8 cellular contexts compared by ENCODE assay signal in genomic region chr17:39979865-39980401, GRCh38. TPM values are rescaled to one million over a fixed set of nuclear protein-coding genes. Genes with fewer than 3 reads are reported as not detected.
A peak's percentile ranks its signal among the peaks of the same experiment; 100 is the strongest.
DNase-seq lines count a peak whose midpoint lies in the region; ATAC-seq and TF ChIP-seq lines count a peak whose summit lies in the region.

No MANE protein-coding gene starts in this region.

- no peak for TF ChIP-seq POLR2A in body of pancreas (IDR thresholded peaks at IDR 0.05)

- peaks cover 26% of the 10 kb centered on the region for H3K36me3 Mint-ChIP-seq in stimulated activated naive CD8-positive, alpha-beta T cell treated with anti-CD3 and anti-CD28 coated beads, Interleukin-15, Interleukin-2, amounts not matched to agents 100 ng/mL and 50 ng/mL, for 24 hours (ENCODE audit: low read depth)

- DNase-seq in AG10803 (ENCODE audit: low read depth): no peak
- DNase-seq in NOMO-1 (lab: John Stamatoyannopoulos, UW; ENCODE audit: unreplicated experiment in 2 of 2): peak; percentile 29 to 69
- peak in 3 of 4 donors; percentile 15 to 33 (median 26) for DNase-seq in body of pancreas
- DNase-seq in inferior parietal cortex (ENCODE audit: extremely low spot score): peak; percentile 20
- DNase-seq in putamen (ENCODE audit: low spot score): no peak

- no peaks in the 10 kb centered on the region for H3K27me3 ChIP-seq in body of pancreas

- peak overlapping the region; percentile 89 for H3K27ac Mint-ChIP-seq in stimulated activated naive CD8-positive, alpha-beta T cell treated with anti-CD3 and anti-CD28 coated beads, Interleukin-15, Interleukin-2, amounts not matched to agents 100 ng/mL and 50 ng/mL, for 24 hours

- 1% methylated on average over 12 of the region's 12 CpGs for WGBS in body of pancreas, 2 donors

- H3K4me3 ChIP-seq in AG10803 (ENCODE audit: low read length) (peak overlapping the region; percentile 76), body of pancreas (peak overlapping the region; percentile 6)

- H3K36me3 ChIP-seq in body of pancreas (replicated peaks in 1 of 2; ENCODE audit: insufficient read depth in 1 of 2, low read depth in 2 of 2): peaks cover 5 to 7% of the 10 kb centered on the region in 2 donors

- ATAC-seq in GM18498 (IDR thresholded peaks at IDR 0.05; ENCODE audit: unreplicated experiment) (peak; percentile 26), HG03064 (IDR thresholded peaks at IDR 0.05; ENCODE audit: low read depth, unreplicated experiment) (peak; percentile 19), body of pancreas (peak; percentile 22)

- H3K9me3 Mint-ChIP-seq in stimulated activated naive CD8-positive, alpha-beta T cell treated with anti-CD3 and anti-CD28 coated beads, Interleukin-15, Interleukin-2, amounts not matched to agents 100 ng/mL and 50 ng/mL, for 24 hours: no peaks in the 10 kb centered on the region

- peak overlapping the region; percentile 94 for H3K4me3 Mint-ChIP-seq in stimulated activated naive CD8-positive, alpha-beta T cell treated with anti-CD3 and anti-CD28 coated beads, Interleukin-15, Interleukin-2, amounts not matched to agents 100 ng/mL and 50 ng/mL, for 24 hours

- H3K27me3 Mint-ChIP-seq in stimulated activated naive CD8-positive, alpha-beta T cell treated with anti-CD3 and anti-CD28 coated beads, Interleukin-15, Interleukin-2, amounts not matched to agents 100 ng/mL and 50 ng/mL, for 24 hours: peaks cover 9% of the 10 kb centered on the region

- no peaks in the 10 kb centered on the region for H3K9me3 ChIP-seq in body of pancreas

- peaks cover 38% of the 10 kb centered on the region for H3K4me1 Mint-ChIP-seq in stimulated activated naive CD8-positive, alpha-beta T cell treated with anti-CD3 and anti-CD28 coated beads, Interleukin-15, Interleukin-2, amounts not matched to agents 100 ng/mL and 50 ng/mL, for 24 hours (ENCODE audit: low read depth)

- peak; percentile 31 for TF ChIP-seq CTCF in AG10803 (conservative IDR thresholded peaks at IDR 0.05; ENCODE audit: low read length)
- no peak for TF ChIP-seq CTCF in body of pancreas (IDR thresholded peaks at IDR 0.05)

- peak overlapping the region; percentile 40 to 95 (median 83) for H3K27ac ChIP-seq in body of pancreas

- peaks cover 17% of the 10 kb centered on the region for H3K4me1 ChIP-seq in body of pancreas

- intact Hi-C loops in body of pancreas (cut with DNase I): no loop called here

RNA-seq across cellular contexts. Expression of gene PSMD3, which starts 0.7 kb away (rescaled TPM):
- 10 to 100 TPM; 39.6 to 40.2 TPM for total RNA-seq in body of pancreas

RNA-seq across cellular contexts. Expression of gene GSDMA, which starts 17.1 kb away (rescaled TPM):
- 1 to 10 TPM in 1 of 2 donors, not detected in 1; 3.4 TPM for total RNA-seq in body of pancreas

RNA-seq across cellular contexts. Expression of gene CSF3, which starts 35.3 kb away (rescaled TPM):
- 1 to 10 TPM in 1 of 2 donors, under 1 TPM in 1; 0.78 to 1.6 TPM for total RNA-seq in body of pancreas

RNA-seq across cellular contexts. Expression of gene LRRC3C, which starts 52.4 kb away (rescaled TPM):
- total RNA-seq in body of pancreas: not detected

RNA-seq across cellular contexts. Expression of gene ORMDL3, which starts 52.5 kb away (rescaled TPM):
- total RNA-seq in body of pancreas: 10 to 100 TPM; 65.6 to 91.0 TPM

Comparison
In these comparisons a context has a peak if more than half of its experiments do, and no peak if none do; other contexts are left out.
1. DNase-seq: peak in NOMO-1 (2 of 2), body of pancreas (3 of 4) and inferior parietal cortex (single experiment); none in AG10803 (single experiment) and putamen (single experiment).
2. Peak in every context shown above with its lines, with median percentiles within 50 percentile points of each other: ATAC-seq.